22 cellular contexts compared by ENCODE assay signal in genomic region chr9:113922160-113922559, GRCh38. TPM values are rescaled to one million over a fixed set of nuclear protein-coding genes. Genes with fewer than 3 reads are reported as not detected.
DNase-seq lines count a peak whose midpoint lies in the region; ATAC-seq, FAIRE-seq and TF ChIP-seq lines count a peak whose summit lies in the region.
"Had no signal": no experiment of that assay in that cellular context is flagged by ENCODE, and none has a peak within 500 bp of the region (broad histone marks: within the 10 kb centered on the region; RNA-seq: fewer than 3 reads in every experiment).

No MANE protein-coding gene starts in this region.

- H3K4me3 ChIP-seq in left ventricle myocardium inferior (no peak overlapping the region), small intestine (ENCODE audit: low read depth in 1 of 2, low read length in 2 of 2) (no peak overlapping the region)
- H3K4me3 ChIP-seq: GM23248, MG63 had no signal

- TF ChIP-seq CTCF in left ventricle myocardium inferior (IDR thresholded peaks at IDR 0.05; ENCODE audit: borderline replicate concordance): no peak
- TF ChIP-seq CTCF in activated CD8-positive, alpha-beta T cell treated with anti-CD3 and anti-CD28 coated beads for 36 hours (IDR thresholded peaks at IDR 0.05): no peak

- CTCF ChIA-PET in activated CD8-positive, alpha-beta T cell treated with anti-CD3 and anti-CD28 coated beads for 36 hours (lab: Charles Lee): no interaction called here

- H3K27ac ChIP-seq in left ventricle myocardium inferior (replicated peaks) (peak overlapping the region; percentile 29), small intestine (ENCODE audit: low read depth in 1 of 2, low read length in 1 of 2) (peak overlapping the region in 1 of 2 donors; percentile 39)
- H3K27ac ChIP-seq: GM23248 had no signal

- no peaks in the 10 kb centered on the region for H3K27me3 Mint-ChIP-seq in activated CD8-positive, alpha-beta T cell treated with anti-CD3 and anti-CD28 coated beads for 36 hours

- peaks cover 2% of the 10 kb centered on the region for H3K36me3 Mint-ChIP-seq in activated CD8-positive, alpha-beta T cell treated with anti-CD3 and anti-CD28 coated beads for 36 hours (ENCODE audit: low read depth)
- H3K36me3 Mint-ChIP-seq: CD8-positive, alpha-beta T cell had no signal

- H3K27me3 ChIP-seq in left ventricle myocardium inferior (ENCODE audit: low read depth) (peaks cover 3% of the 10 kb centered on the region), small intestine (ENCODE audit: control insufficient read depth in 2 of 2, insufficient read depth in 2 of 2, low read length in 2 of 2) (no peaks in the 10 kb centered on the region)
- H3K27me3 ChIP-seq: MG63 had no signal

- H3K4me3 Mint-ChIP-seq in activated CD8-positive, alpha-beta T cell treated with anti-CD3 and anti-CD28 coated beads for 36 hours: no peak overlapping the region
- H3K4me3 Mint-ChIP-seq: CD8-positive, alpha-beta T cell had no signal

- no peak overlapping the region for H3K27ac Mint-ChIP-seq in activated CD8-positive, alpha-beta T cell treated with anti-CD3 and anti-CD28 coated beads for 36 hours
- H3K27ac Mint-ChIP-seq: CD8-positive, alpha-beta T cell had no signal

- 53 to 66% (median 60%) methylated on average over 4 of the region's 4 CpGs for WGBS in small intestine, 3 donors

- no peak for DNase-seq in left ventricle myocardium inferior
- no peak for DNase-seq in cardiac septum (ENCODE audit: low spot score)
- DNase-seq in OCI-M1 (lab: John Stamatoyannopoulos, UW): peak; percentile 57
- peak; percentile 26 for DNase-seq in hepatic stellate cell (ENCODE audit: low spot score)
- peak; percentile 3 for DNase-seq in small intestine
- DNase-seq in activated CD8-positive, alpha-beta T cell treated with anti-CD3 and anti-CD28 coated beads for 36 hours: no peak
- DNase-seq in activated gamma-delta T cell treated with Interleukin-2 at 50 U/mL for 16 hours: no peak
- DNase-seq in DMS 273 (lab: John Stamatoyannopoulos, UW; ENCODE audit: unreplicated experiment): no peak
- DNase-seq: CD8-positive, alpha-beta T cell; DMS79; GM23248; KG1; MG63; NCI-H1092 treated with DMSO at 0.1 percent for 48 hours; NCI-H1694; NCI-H345; NCI-H526 treated with DMSO at 0.1 percent for 48 hours; NK-92 treated with Interleukin-12 subunit alpha and Interleukin-12 subunit beta, amount 100 ng/mL, for 24 hours; RPMI8226; SIG-M5 had no signal

- H3K9me3 Mint-ChIP-seq in activated CD8-positive, alpha-beta T cell treated with anti-CD3 and anti-CD28 coated beads for 36 hours: peaks cover 4% of the 10 kb centered on the region

- POLR2A ChIA-PET in activated CD8-positive, alpha-beta T cell treated with anti-CD3 and anti-CD28 coated beads for 36 hours (lab: Charles Lee): no interaction called here

- no peak for FAIRE-seq in small intestine (lab: Jason Lieb, UNC)
- FAIRE-seq: G401.6 had no signal

- H3K4me1 Mint-ChIP-seq in activated CD8-positive, alpha-beta T cell treated with anti-CD3 and anti-CD28 coated beads for 36 hours (ENCODE audit: low read depth): no peaks in the 10 kb centered on the region

- H3K9me3 ChIP-seq in left ventricle myocardium inferior (replicated peaks) (peaks cover 49% of the 10 kb centered on the region), small intestine (ENCODE audit: control insufficient read depth, low read depth) (no peaks in the 10 kb centered on the region)

- no peak for ATAC-seq in activated CD8-positive, alpha-beta T cell treated with anti-CD3 and anti-CD28 coated beads for 36 hours
- ATAC-seq: CD8-positive, alpha-beta T cell had no signal

- intact Hi-C loops in left ventricle myocardium inferior (cut with micrococcal nuclease) (no loop called here), cardiac septum (cut with DNase I) (no loop called here)
- intact Hi-C loops in activated CD8-positive, alpha-beta T cell treated with anti-CD3 and anti-CD28 coated beads for 36 hours (cut with micrococcal nuclease): no loop called here

- H3K4me1 ChIP-seq in left ventricle myocardium inferior: peaks cover 6% of the 10 kb centered on the region
- no peaks in the 10 kb centered on the region for H3K4me1 ChIP-seq in small intestine (ENCODE audit: control insufficient read depth in 2 of 2, insufficient read depth in 1 of 2, low read depth in 1 of 2, low read length in 1 of 2)

- H3K36me3 ChIP-seq in left ventricle myocardium inferior (no peaks in the 10 kb centered on the region), small intestine (ENCODE audit: control insufficient read depth in 2 of 2, insufficient read depth in 2 of 2, low read length in 2 of 2) (no peaks in the 10 kb centered on the region)
- H3K36me3 ChIP-seq: MG63 had no signal

RNA-seq across cellular contexts. Expression of gene ZNF618, which starts 46.1 kb away (rescaled TPM):
- total RNA-seq in left ventricle myocardium inferior (1.9 TPM), cardiac septum (1.7 TPM)
- polyA plus RNA-seq in small intestine: 1 to 10 TPM in 1 of 3 donors, under 1 TPM in 2; 0.22 to 3.0 (median 0.81) TPM
- total RNA-seq in activated CD8-positive, alpha-beta T cell treated with anti-CD3 and anti-CD28 coated beads for 36 hours: under 1 TPM; 0.22 to 0.27 TPM
- total RNA-seq: OCI-LY7 had no signal

Comparison
In these comparisons a context has a peak if more than half of its experiments do, and no peak if none do; other contexts are left out.
1. DNase-seq: peak in OCI-M1 (single experiment), hepatic stellate cell (single experiment) and small intestine (single experiment); none in left ventricle myocardium inferior (single experiment), cardiac septum (single experiment), activated CD8-positive, alpha-beta T cell treated with anti-CD3 and anti-CD28 coated beads for 36 hours (single experiment), activated gamma-delta T cell treated with Interleukin-2 at 50 U/mL for 16 hours (single experiment) and DMS 273 (single experiment).